8 cellular contexts compared by ENCODE assay signal in the genomic region with DNA sequence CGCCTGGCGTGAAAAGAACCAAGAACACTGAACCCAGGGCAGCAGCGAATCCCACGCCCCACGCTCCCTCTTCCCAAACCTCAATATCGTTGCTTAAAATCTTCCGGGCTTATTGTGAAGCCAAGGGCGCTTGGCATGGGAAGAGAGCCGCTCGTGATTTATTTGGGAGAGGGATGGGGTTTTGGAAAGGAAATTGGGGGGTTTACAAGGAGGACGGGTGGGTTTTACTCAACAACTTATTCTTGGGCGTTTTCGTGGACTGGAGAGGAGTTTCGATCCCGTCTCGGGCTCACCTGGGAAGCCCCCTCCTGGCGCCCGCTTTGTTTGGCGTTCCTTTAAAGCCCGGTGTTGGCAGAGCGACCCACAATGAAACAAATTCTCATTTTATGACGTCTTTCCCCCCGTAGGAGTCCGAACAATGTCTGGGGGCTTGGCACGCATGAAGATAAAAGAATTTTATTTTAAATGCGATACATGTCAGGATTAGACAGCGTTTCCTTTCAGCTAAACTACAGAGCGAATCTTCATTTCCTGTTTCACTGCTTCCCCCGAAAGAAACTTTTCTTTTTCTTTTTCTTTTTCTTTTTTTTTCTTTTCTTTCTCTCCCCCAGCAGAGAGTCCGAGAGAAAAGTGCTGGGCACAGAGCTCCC.
DNase-seq lines count a peak whose midpoint lies in the region; ATAC-seq, FAIRE-seq and TF ChIP-seq lines count a peak whose summit lies in the region.
"Had no signal": no experiment of that assay in that cellular context is flagged by ENCODE, and none has a peak within 500 bp of the region (broad histone marks: within the 10 kb centered on the region; RNA-seq: fewer than 3 reads in every experiment).

No MANE protein-coding gene starts in this region.

- DNase-seq in natural killer cell treated with Interleukin-12 subunit alpha and Interleukin-12 subunit beta and Interleukin-15 and Interleukin-18, amount 100 ng/mL, for 72 hours (ENCODE audit: low spot score) = no peak
- DNase-seq in RCC 7860 (ENCODE audit: low spot score) (no peak), medulla oblongata (ENCODE audit: extremely low spot score) (no peak)
- no peak for DNase-seq in stimulated activated CD4-positive, alpha-beta T cell treated with anti-CD3 and anti-CD28 coated beads, Interleukin-2, amount 100 ng/mL, for 48 hours

- peaks cover 39% of the 10 kb centered on the region for H3K4me1 Mint-ChIP-seq in brain
- H3K4me1 Mint-ChIP-seq in natural killer cell treated with Interleukin-12 subunit alpha and Interleukin-12 subunit beta and Interleukin-15 and Interleukin-18, amount 100 ng/mL, for 72 hours (ENCODE audit: low read depth in 2 of 2) = peaks cover 23 to 41% of the 10 kb centered on the region in 2 donors

- H3K27ac Mint-ChIP-seq in brain = no peak overlapping the region
- H3K27ac Mint-ChIP-seq in natural killer cell treated with Interleukin-12 subunit alpha and Interleukin-12 subunit beta and Interleukin-15 and Interleukin-18, amount 100 ng/mL, for 72 hours = peak overlapping the region; percentile 85 to 91

- ATAC-seq in GM19351 (IDR thresholded peaks at IDR 0.05; ENCODE audit: unreplicated experiment) (peak; percentile 4), HG02981 (IDR thresholded peaks at IDR 0.05; ENCODE audit: unreplicated experiment) (peak; percentile 2)
- no peak for ATAC-seq in natural killer cell treated with Interleukin-12 subunit alpha and Interleukin-12 subunit beta and Interleukin-15 and Interleukin-18, amount 100 ng/mL, for 72 hours

- H3K36me3 Mint-ChIP-seq in brain = no peaks in the 10 kb centered on the region
- H3K36me3 Mint-ChIP-seq in natural killer cell treated with Interleukin-12 subunit alpha and Interleukin-12 subunit beta and Interleukin-15 and Interleukin-18, amount 100 ng/mL, for 72 hours = no peaks in the 10 kb centered on the region

- H3K4me3 Mint-ChIP-seq in brain = peak overlapping the region; percentile 66 to 85 (median 78)
- peak overlapping the region; percentile 91 for H3K4me3 Mint-ChIP-seq in natural killer cell treated with Interleukin-12 subunit alpha and Interleukin-12 subunit beta and Interleukin-15 and Interleukin-18, amount 100 ng/mL, for 72 hours

- FAIRE-seq in RCC 7860 (lab: Jason Lieb, UNC) = no peak
- FAIRE-seq: TTC549 had no signal

- H3K27me3 Mint-ChIP-seq in brain = peaks cover 97% of the 10 kb centered on the region
- H3K27me3 Mint-ChIP-seq in natural killer cell treated with Interleukin-12 subunit alpha and Interleukin-12 subunit beta and Interleukin-15 and Interleukin-18, amount 100 ng/mL, for 72 hours = peaks cover 53 to 56% of the 10 kb centered on the region in 2 donors

- H3K9me3 Mint-ChIP-seq in brain = peaks cover 0 to 6% (median 0%) of the 10 kb centered on the region in 5 experiments
- H3K9me3 Mint-ChIP-seq in natural killer cell treated with Interleukin-12 subunit alpha and Interleukin-12 subunit beta and Interleukin-15 and Interleukin-18, amount 100 ng/mL, for 72 hours = no peaks in the 10 kb centered on the region

- no peak for TF ChIP-seq CTCF in brain (conservative IDR thresholded peaks at IDR 0.05)

Comparison
In these comparisons a context has a peak if more than half of its experiments do, and no peak if none do; other contexts are left out.
1. ATAC-seq: peak in GM19351 (single experiment) and HG02981 (single experiment); none in natural killer cell treated with Interleukin-12 subunit alpha and Interleukin-12 subunit beta and Interleukin-15 and Interleukin-18, amount 100 ng/mL, for 72 hours (0 of 2).
2. H3K27ac Mint-ChIP-seq: peak in natural killer cell treated with Interleukin-12 subunit alpha and Interleukin-12 subunit beta and Interleukin-15 and Interleukin-18, amount 100 ng/mL, for 72 hours (2 of 2); none in brain (0 of 5).